1 cellular context compared by ENCODE assay signal in the genomic region with DNA sequence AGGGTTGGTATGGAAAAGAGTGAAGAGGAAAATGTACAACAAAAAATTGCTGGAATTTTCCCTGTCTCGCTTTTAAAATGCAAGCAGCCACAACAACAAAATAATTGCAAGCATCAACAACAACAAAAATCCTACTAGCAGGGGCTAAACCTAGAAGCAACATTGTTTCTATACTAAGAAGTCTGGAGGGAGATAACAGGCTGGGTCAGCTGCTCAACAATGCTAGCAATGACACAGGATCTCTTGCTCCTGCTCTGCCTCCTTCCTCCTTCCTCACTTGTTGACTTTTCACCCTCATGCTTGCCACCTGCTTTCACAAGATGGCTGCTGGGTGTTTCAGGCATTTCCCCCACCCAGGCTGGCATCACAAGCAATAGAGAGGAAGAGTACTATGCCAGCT.
TF ChIP-seq lines count a peak whose summit lies in the region.

No MANE protein-coding gene starts in this region.

TF ChIP-seq in H1, 55 proteins besides CTCF, POLR2A, EP300 and RAD21:
- TF ChIP-seq CTBP2 (IDR thresholded peaks at IDR 0.05; ENCODE audit: borderline replicate concordance, insufficient read depth, insufficient read length, low read length) (no peak), SIX5 (IDR thresholded peaks at IDR 0.05; ENCODE audit: low read depth, low read length) (no peak), BRCA1 (IDR thresholded peaks at IDR 0.05; ENCODE audit: low read depth, low read length) (no peak), POLR2AphosphoS5 (IDR thresholded peaks at IDR 0.05; ENCODE audit: low read depth, low read length) (no peak), KDM5A (IDR thresholded peaks at IDR 0.05; ENCODE audit: low read length) (no peak)
TF ChIP-seq in H1: peak in this region for 0.
